1 cellular context compared by ENCODE assay signal in the genomic region with DNA sequence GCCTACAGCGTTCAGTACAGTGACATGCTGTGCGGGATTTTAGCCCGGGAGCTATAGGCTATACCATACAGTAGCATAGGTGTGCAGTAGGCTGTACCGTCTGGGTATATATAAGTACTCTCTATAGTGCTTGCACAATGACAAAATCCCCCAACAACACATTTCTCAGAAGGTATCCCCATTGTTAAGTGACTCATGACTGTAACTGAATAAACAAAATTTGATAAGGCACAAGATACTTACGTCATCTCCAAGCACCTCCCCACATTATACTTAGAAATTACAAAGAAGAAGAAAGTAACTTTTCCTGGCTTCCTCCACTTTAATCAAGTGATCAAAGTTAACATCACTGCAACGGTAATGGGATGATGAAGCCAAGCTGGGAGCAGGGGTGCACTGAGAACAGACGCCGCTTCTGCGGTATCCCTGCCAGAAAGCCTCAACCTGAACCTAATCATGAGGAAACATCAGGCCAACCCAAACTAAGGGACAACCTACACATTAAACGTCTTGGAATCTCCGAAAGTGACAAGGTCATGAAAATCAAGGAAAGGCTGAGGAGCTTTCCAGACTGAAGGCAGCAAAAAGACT.
TF ChIP-seq lines count a peak whose summit lies in the region.

No MANE protein-coding gene starts in this region.

TF ChIP-seq in HEK293, 187 proteins besides CTCF, POLR2A, EP300 and RAD21 (continued from another document):
- TF ChIP-seq, protein P1, sequence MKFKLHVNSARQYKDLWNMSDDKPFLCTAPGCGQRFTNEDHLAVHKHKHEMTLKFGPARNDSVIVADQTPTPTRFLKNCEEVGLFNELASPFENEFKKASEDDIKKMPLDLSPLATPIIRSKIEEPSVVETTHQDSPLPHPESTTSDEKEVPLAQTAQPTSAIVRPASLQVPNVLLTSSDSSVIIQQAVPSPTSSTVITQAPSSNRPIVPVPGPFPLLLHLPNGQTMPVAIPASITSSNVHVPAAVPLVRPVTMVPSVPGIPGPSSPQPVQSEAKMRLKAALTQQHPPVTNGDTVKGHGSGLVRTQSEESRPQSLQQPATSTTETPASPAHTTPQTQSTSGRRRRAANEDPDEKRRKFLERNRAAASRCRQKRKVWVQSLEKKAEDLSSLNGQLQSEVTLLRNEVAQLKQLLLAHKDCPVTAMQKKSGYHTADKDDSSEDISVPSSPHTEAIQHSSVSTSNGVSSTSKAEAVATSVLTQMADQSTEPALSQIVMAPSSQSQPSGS (tag by site-specific recombination; IDR thresholded peaks at IDR 0.05; ENCODE audit: low read depth), result peak; percentile 66
- TF ChIP-seq ZNF629 (tag by site-specific recombination; IDR thresholded peaks at IDR 0.05), result peak; percentile 25; the same call in 1 of the 2 replicates
- TF ChIP-seq PRDM1 (tag by site-specific recombination; IDR thresholded peaks at IDR 0.05), result peak; percentile 18; the same call in 1 of the 2 replicates
- peak; percentile 80 for TF ChIP-seq PRDM10 (tag by site-specific recombination; IDR thresholded peaks at IDR 0.05)
- TF ChIP-seq SP7 (tag by site-specific recombination; IDR thresholded peaks at IDR 0.05), result 0 out of 2 replicates have a peak, but pooled peaks have one; percentile 14
- no peak for TF ChIP-seq MEIS1 (CRISPR knock-in tag; IDR thresholded peaks at IDR 0.05; ENCODE audit: borderline replicate concordance)
